ENCODE assay signal across 2 cellular contexts in the genomic region with DNA sequence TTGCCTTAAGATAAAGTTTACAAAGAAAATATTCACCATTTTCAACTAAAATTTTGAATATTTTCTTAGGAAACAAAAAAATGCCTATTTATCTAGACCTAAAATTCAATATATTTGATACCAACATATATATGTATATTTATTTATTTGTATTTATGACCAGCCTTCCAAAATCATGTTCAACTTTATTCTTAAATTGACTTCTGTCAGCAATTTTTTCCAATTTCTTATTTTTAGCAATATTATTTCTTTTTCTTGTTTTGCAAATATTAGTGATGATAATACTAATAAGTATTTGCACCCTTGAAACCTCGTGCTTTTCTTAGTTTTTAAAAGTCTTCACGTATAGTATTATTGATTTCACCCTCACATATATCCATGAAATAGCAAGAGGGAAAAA.
A peak's percentile ranks its signal among the peaks of the same experiment; 100 is the strongest.
TF ChIP-seq lines count a peak whose summit lies in the region.

No MANE protein-coding gene starts in this region.

TF ChIP-seq in HepG2, 621 proteins besides CTCF, POLR2A, EP300 and RAD21:
- TF ChIP-seq MAFK (conservative IDR thresholded peaks at IDR 0.05 in 1 of 2, IDR thresholded peaks at IDR 0.05 in 1 of 2; ENCODE audit: low read length in 2 of 2) (peak; percentile 24 to 73; a peak in 2 of 4 replicates), MAFF (IDR thresholded peaks at IDR 0.05; ENCODE audit: low read depth, low read length) (peak; percentile 10; the same call in 1 of the 2 replicates), FOXK1 (CRISPR knock-in tag; IDR thresholded peaks at IDR 0.05; ENCODE audit: borderline replicate concordance, low read depth) (no peak), WIZ (CRISPR knock-in tag; IDR thresholded peaks at IDR 0.05) (no peak), HNF4A (CRISPR knock-in tag; IDR thresholded peaks at IDR 0.05) (no peak)
- TF ChIP-seq, protein P1, sequence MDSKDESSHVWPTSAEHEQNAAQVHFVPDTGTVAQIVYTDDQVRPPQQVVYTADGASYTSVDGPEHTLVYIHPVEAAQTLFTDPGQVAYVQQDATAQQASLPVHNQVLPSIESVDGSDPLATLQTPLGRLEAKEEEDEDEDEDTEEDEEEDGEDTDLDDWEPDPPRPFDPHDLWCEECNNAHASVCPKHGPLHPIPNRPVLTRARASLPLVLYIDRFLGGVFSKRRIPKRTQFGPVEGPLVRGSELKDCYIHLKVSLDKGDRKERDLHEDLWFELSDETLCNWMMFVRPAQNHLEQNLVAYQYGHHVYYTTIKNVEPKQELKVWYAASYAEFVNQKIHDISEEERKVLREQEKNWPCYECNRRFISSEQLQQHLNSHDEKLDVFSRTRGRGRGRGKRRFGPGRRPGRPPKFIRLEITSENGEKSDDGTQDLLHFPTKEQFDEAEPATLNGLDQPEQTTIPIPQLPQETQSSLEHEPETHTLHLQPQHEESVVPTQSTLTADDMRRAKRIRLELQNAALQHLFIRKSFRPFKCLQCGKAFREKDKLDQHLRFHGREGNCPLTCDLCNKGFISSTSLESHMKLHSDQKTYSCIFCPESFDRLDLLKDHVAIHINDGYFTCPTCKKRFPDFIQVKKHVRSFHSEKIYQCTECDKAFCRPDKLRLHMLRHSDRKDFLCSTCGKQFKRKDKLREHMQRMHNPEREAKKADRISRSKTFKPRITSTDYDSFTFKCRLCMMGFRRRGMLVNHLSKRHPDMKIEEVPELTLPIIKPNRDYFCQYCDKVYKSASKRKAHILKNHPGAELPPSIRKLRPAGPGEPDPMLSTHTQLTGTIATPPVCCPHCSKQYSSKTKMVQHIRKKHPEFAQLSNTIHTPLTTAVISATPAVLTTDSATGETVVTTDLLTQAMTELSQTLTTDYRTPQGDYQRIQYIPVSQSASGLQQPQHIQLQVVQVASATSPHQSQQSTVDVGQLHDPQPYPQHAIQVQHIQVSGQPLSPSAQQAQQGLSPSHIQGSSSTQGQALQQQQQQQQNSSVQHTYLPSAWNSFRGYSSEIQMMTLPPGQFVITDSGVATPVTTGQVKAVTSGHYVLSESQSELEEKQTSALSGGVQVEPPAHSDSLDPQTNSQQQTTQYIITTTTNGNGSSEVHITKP (CRISPR knock-in tag; IDR thresholded peaks at IDR 0.05; ENCODE audit: low read depth) = no peak
TF ChIP-seq in HepG2: peak in this region for 2.

TF ChIP-seq in IMR-90, 13 proteins besides CTCF, POLR2A, EP300 and RAD21 (continued from another document):
- TF ChIP-seq FOS (IDR thresholded peaks at IDR 0.05; ENCODE audit: low read depth, low read length) = no peak
- TF ChIP-seq CEBPB (IDR thresholded peaks at IDR 0.05; ENCODE audit: low read depth, low read length) = no peak
- no peak for TF ChIP-seq BHLHE40 (IDR thresholded peaks at IDR 0.05; ENCODE audit: low read depth, low read length)
- TF ChIP-seq MAFK (IDR thresholded peaks at IDR 0.05; ENCODE audit: low read depth, low read length) = peak; percentile 32; the same call in 1 of the 2 replicates
- TF ChIP-seq, protein P2, sequence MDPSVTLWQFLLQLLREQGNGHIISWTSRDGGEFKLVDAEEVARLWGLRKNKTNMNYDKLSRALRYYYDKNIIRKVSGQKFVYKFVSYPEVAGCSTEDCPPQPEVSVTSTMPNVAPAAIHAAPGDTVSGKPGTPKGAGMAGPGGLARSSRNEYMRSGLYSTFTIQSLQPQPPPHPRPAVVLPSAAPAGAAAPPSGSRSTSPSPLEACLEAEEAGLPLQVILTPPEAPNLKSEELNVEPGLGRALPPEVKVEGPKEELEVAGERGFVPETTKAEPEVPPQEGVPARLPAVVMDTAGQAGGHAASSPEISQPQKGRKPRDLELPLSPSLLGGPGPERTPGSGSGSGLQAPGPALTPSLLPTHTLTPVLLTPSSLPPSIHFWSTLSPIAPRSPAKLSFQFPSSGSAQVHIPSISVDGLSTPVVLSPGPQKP (IDR thresholded peaks at IDR 0.05; ENCODE audit: borderline replicate concordance, low read depth, low read length) = no peak
- TF ChIP-seq MAZ (IDR thresholded peaks at IDR 0.05; ENCODE audit: borderline replicate concordance, low read depth, low read length) = no peak
- no peak for TF ChIP-seq USF2 (IDR thresholded peaks at IDR 0.05; ENCODE audit: low read depth, low read length)
